11 cellular contexts compared by ENCODE assay signal in the genomic region with DNA sequence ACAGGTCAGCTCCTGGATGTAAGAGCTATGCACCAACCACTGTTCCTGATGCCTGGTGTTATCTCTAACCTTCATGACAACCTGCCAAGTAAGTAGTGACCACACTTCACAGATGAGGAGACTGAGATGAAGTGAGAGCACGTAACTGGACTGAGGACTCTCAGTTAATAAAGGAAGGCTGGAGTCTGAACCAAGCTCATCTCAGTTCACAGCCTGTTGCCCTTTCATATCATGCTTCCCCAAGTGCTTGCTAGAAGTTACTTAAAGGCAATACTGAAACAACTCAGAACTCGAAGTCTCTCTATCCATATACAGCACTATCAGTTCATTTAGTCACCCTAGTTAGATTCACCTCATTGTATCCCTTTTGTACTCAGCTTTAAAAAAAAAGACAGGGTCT.
DNase-seq lines count a peak whose midpoint lies in the region; ATAC-seq and TF ChIP-seq lines count a peak whose summit lies in the region.
"Had no signal": no experiment of that assay in that cellular context is flagged by ENCODE, and none has a peak within 500 bp of the region (broad histone marks: within the 10 kb centered on the region; RNA-seq: fewer than 3 reads in every experiment).

No MANE protein-coding gene starts in this region.

- H3K23ac ChIP-seq in H9 (ENCODE audit: insufficient read length, low read depth, low read length) = no peak overlapping the region

- H3T11ph ChIP-seq in H9 (ENCODE audit: low read length) = no peak overlapping the region

- H3K36me3 Mint-ChIP-seq in activated T-cell treated with anti-CD3 and anti-CD28 coated beads, Interleukin-2, amount 50 U/mL, for 24 hours (ENCODE audit: low read depth) = peaks cover 88% of the 10 kb centered on the region
- peaks cover 0 to 4% (median 0%) of the 10 kb centered on the region in 3 experiments; a peak in 1 of 7 replicates for H3K36me3 Mint-ChIP-seq in H9 (ENCODE audit: insufficient read depth in 1 of 3, low read depth in 3 of 3)

- no peaks in the 10 kb centered on the region for H3K27me3 ChIP-seq in H9 (ENCODE audit: insufficient read depth, low read length)

- no peak for DNase-seq in activated T-cell treated with anti-CD3 and anti-CD28 coated beads, Interleukin-2, amount 50 U/mL, for 24 hours
- DNase-seq in activated T-cell treated with anti-CD3 and anti-CD28 coated beads for 4 hours (no peak), mucosa of descending colon (no peak), H9 (no peak), omental fat pad (ENCODE audit: low spot score) (no peak), foreskin melanocyte (no peak)
- DNase-seq: NCI-H1092 treated with DMSO at 0.1 percent for 48 hours, PC-3 had no signal

- no peak overlapping the region for H4K91ac ChIP-seq in H9 (ENCODE audit: insufficient read length, low read depth, low read length)

- no peak overlapping the region for H3K14ac ChIP-seq in H9 (ENCODE audit: insufficient read depth, low read length)

- H2AK5ac ChIP-seq in H9 (ENCODE audit: insufficient read length, low read length) = no peak overlapping the region

- ATAC-seq in GM21619 (IDR thresholded peaks at IDR 0.05; ENCODE audit: unreplicated experiment) (peak; percentile 71), HG03159 (IDR thresholded peaks at IDR 0.05; ENCODE audit: unreplicated experiment) (peak; percentile 73), mucosa of descending colon (peak; percentile 11), omental fat pad (ENCODE audit: low FRiP score) (no peak)
- ATAC-seq: PC-3 had no signal

- H4K20me1 ChIP-seq in H9 (ENCODE audit: control insufficient read depth, insufficient read depth, insufficient read length) = no peaks in the 10 kb centered on the region

- TF ChIP-seq CTCF in mucosa of descending colon (IDR thresholded peaks at IDR 0.05) (no peak), H9 (conservative IDR thresholded peaks at IDR 0.05) (no peak), omental fat pad (IDR thresholded peaks at IDR 0.05) (no peak)

- no peaks in the 10 kb centered on the region for H3K36me3 ChIP-seq in mucosa of descending colon (ENCODE audit: low read depth)

- H2BK12ac ChIP-seq in H9 (ENCODE audit: insufficient read length, low read depth, low read length) = no peak overlapping the region

- peaks cover 11% of the 10 kb centered on the region for H3K9me3 Mint-ChIP-seq in activated T-cell treated with anti-CD3 and anti-CD28 coated beads, Interleukin-2, amount 50 U/mL, for 24 hours
- no peaks in the 10 kb centered on the region for H3K9me3 Mint-ChIP-seq in H9

- no peak overlapping the region for H4K5ac ChIP-seq in H9 (ENCODE audit: insufficient read length, low read depth, low read length)

- peak overlapping the region; percentile 57 for H3K27ac Mint-ChIP-seq in activated T-cell treated with anti-CD3 and anti-CD28 coated beads, Interleukin-2, amount 50 U/mL, for 24 hours
- no peak overlapping the region for H3K27ac Mint-ChIP-seq in H9

- intact Hi-C loops in mucosa of descending colon (cut with DNase I, micrococcal nuclease) = no loop called here

- H3K4me1 Mint-ChIP-seq in activated T-cell treated with anti-CD3 and anti-CD28 coated beads, Interleukin-2, amount 50 U/mL, for 24 hours (ENCODE audit: low read depth) = peaks cover 73% of the 10 kb centered on the region
- peaks cover 9 to 12% of the 10 kb centered on the region in 2 experiments; a peak in 3 of 4 replicates for H3K4me1 Mint-ChIP-seq in H9

- H3K4me1 ChIP-seq in mucosa of descending colon (ENCODE audit: low read depth) (peaks cover 14% of the 10 kb centered on the region), H9 (ENCODE audit: insufficient read depth, low read length) (no peaks in the 10 kb centered on the region)

- H2BK120ac ChIP-seq in H9 (ENCODE audit: low read depth, low read length, poor library complexity, severe bottlenecking) = no peak overlapping the region

- H4K8ac ChIP-seq in H9 (replicated peaks; ENCODE audit: insufficient read length, low read depth, low read length) = no peak overlapping the region

- no peak overlapping the region for H2AFZ ChIP-seq in H9 (ENCODE audit: low read length)

- no peak overlapping the region for H2BK5ac ChIP-seq in H9 (ENCODE audit: insufficient read length, low read length)

- no peak overlapping the region for H3K18ac ChIP-seq in H9 (ENCODE audit: insufficient read length, low read depth, low read length)

- H3K27ac ChIP-seq in H9 (ENCODE audit: insufficient read length, low read depth, low read length) = no peak overlapping the region

- H2BK20ac ChIP-seq in H9 (ENCODE audit: low read depth, low read length, poor library complexity, severe bottlenecking) = no peak overlapping the region

- H2BK15ac ChIP-seq in H9 (ENCODE audit: low read depth, low read length) = no peak overlapping the region

- H3K9me3 ChIP-seq in mucosa of descending colon = no peaks in the 10 kb centered on the region
- no peaks in the 10 kb centered on the region for H3K9me3 ChIP-seq in H9 (ENCODE audit: control insufficient read depth, low read depth, low read length)

- H3K4ac ChIP-seq in H9 (ENCODE audit: low read depth, low read length) = no peak overlapping the region

- H3K4me3 ChIP-seq in mucosa of descending colon = no peak overlapping the region
- H3K4me3 ChIP-seq: skin epidermis had no signal

- no peaks in the 10 kb centered on the region for H3K79me2 ChIP-seq in H9 (ENCODE audit: insufficient read depth, low read length)

- H3K23me2 ChIP-seq in H9 (ENCODE audit: insufficient read length, low read depth, low read length, poor library complexity, severe bottlenecking) = no peaks in the 10 kb centered on the region

- no peak overlapping the region for H3K9ac ChIP-seq in H9 (ENCODE audit: extremely low read depth, insufficient read length, low read length)

- H3K4me2 ChIP-seq in H9 (ENCODE audit: insufficient read depth, insufficient read length, low read length) = no peak overlapping the region

- H3K56ac ChIP-seq in H9 (ENCODE audit: insufficient read length, low read depth, low read length) = no peak overlapping the region

- H3K4me3 Mint-ChIP-seq in activated T-cell treated with anti-CD3 and anti-CD28 coated beads, Interleukin-2, amount 50 U/mL, for 24 hours = no peak overlapping the region
- no peak overlapping the region for H3K4me3 Mint-ChIP-seq in H9

- no peaks in the 10 kb centered on the region for H3K79me1 ChIP-seq in H9 (ENCODE audit: insufficient read depth, low read depth, low read length, poor library complexity, severe bottlenecking)

- no peaks in the 10 kb centered on the region for H3K27me3 Mint-ChIP-seq in activated T-cell treated with anti-CD3 and anti-CD28 coated beads, Interleukin-2, amount 50 U/mL, for 24 hours
- H3K27me3 Mint-ChIP-seq in H9 (ENCODE audit: low read depth) = no peaks in the 10 kb centered on the region; the same call in 1 of the 2 replicates

- no CpG with 5 or more reads among the region's 2 CpGs for WGBS in H9 (ENCODE audit: extremely low coverage, insufficient read length, low lambda C conversion rate)
